In genomic region chr11:67397536-67397935, GRCh38 we compare ENCODE assay signal across 18 cellular contexts. TPM values are rescaled to one million over a fixed set of nuclear protein-coding genes. Genes with fewer than 3 reads are reported as not detected.
DNase-seq lines count a peak whose midpoint lies in the region; ATAC-seq, FAIRE-seq and TF ChIP-seq lines count a peak whose summit lies in the region.
"Had no signal": no experiment of that assay in that cellular context is flagged by ENCODE, and none has a peak within 500 bp of the region (broad histone marks: within the 10 kb centered on the region; RNA-seq: fewer than 3 reads in every experiment).

No MANE protein-coding gene starts in this region.

- peak overlapping the region; percentile 87 for H3K27ac Mint-ChIP-seq in activated naive CD4-positive, alpha-beta T cell treated with anti-CD3 and anti-CD28 coated beads for 36 hours
- H3K27ac Mint-ChIP-seq in stimulated activated effector memory CD8-positive, alpha-beta T cell treated with anti-CD3 and anti-CD28 coated beads, Interleukin-12 subunit alpha, Interleukin-12 subunit beta, amount 100 ng/mL, for 72 hours = peak overlapping the region; percentile 90

- peak overlapping the region; percentile 12 to 65; a peak in 3 of 4 replicates for H3K9ac ChIP-seq in K562 (ENCODE audit: insufficient read depth in 1 of 2, low read depth in 2 of 2, low read length in 2 of 2)

- 45% methylated on average over 6 of the region's 6 CpGs for WGBS in K562 (ENCODE audit: insufficient coverage, low coverage, missing lambda C conversion rate)

- peaks cover 26% of the 10 kb centered on the region for H3K79me2 ChIP-seq in K562 (ENCODE audit: control insufficient read depth, insufficient read depth, low read length)

- peaks cover 41% of the 10 kb centered on the region for H3K4me1 ChIP-seq in Panc1 (ENCODE audit: control insufficient read depth, insufficient read depth, low read length)
- H3K4me1 ChIP-seq in K562 (replicated peaks in 1 of 2; ENCODE audit: control insufficient read depth in 2 of 2, insufficient read depth in 2 of 2, low read length in 2 of 2) = peaks cover 21 to 76% of the 10 kb centered on the region in 2 experiments

- intact Hi-C loops in activated naive CD4-positive, alpha-beta T cell treated with anti-CD3 and anti-CD28 coated beads for 36 hours (cut with micrococcal nuclease) = no loop called here
- intact Hi-C loops in Panc1 (cut with micrococcal nuclease; ENCODE audit: unreplicated experiment) (no loop called here), K562 (cut with micrococcal nuclease) (no loop called here)

- DNase-seq in activated naive CD4-positive, alpha-beta T cell treated with anti-CD3 and anti-CD28 coated beads for 36 hours = no peak
- DNase-seq in activated naive CD4-positive, alpha-beta T cell treated with Interleukin-2 at 50 U/mL for 16 hours = no peak
- no peak for DNase-seq in Panc1 (ENCODE audit: low read depth, low spot score)
- DNase-seq in K562 (ENCODE audit: extremely low read depth in 1 of 4, low spot score in 3 of 4) = peak in 3 of 4 experiments; percentile 17 to 61 (median 60)
- no peak for DNase-seq in stimulated activated effector memory CD8-positive, alpha-beta T cell treated with anti-CD3 and anti-CD28 coated beads, Interleukin-12 subunit alpha, Interleukin-12 subunit beta, amount 100 ng/mL, for 72 hours (ENCODE audit: low spot score in 2 of 2)
- no peak for DNase-seq in NCI-H187 (lab: John Stamatoyannopoulos, UW)
- no peak for DNase-seq in caudate nucleus (lab: John Stamatoyannopoulos, UW)
- DNase-seq: ACHN; activated CD4-positive, alpha-beta T cell treated with anti-CD3 and anti-CD28 coated beads, Interleukin-2, amount 10 ng/mL, durations not matched to agents 24 days and 14 days; left ventricle myocardium inferior; NCI-H2107; NCI-H82; T-helper 9 cell; thyroid gland had no signal

- H3K4me3 ChIP-seq in Panc1 (ENCODE audit: low read depth in 2 of 2, low read length in 2 of 2) (no peak overlapping the region), K562 (no peak overlapping the region)
- H3K4me3 ChIP-seq: left ventricle myocardium inferior, thyroid gland had no signal

- no peaks in the 10 kb centered on the region for H3K9me3 Mint-ChIP-seq in activated naive CD4-positive, alpha-beta T cell treated with anti-CD3 and anti-CD28 coated beads for 36 hours
- no peaks in the 10 kb centered on the region for H3K9me3 Mint-ChIP-seq in stimulated activated effector memory CD8-positive, alpha-beta T cell treated with anti-CD3 and anti-CD28 coated beads, Interleukin-12 subunit alpha, Interleukin-12 subunit beta, amount 100 ng/mL, for 72 hours
- H3K9me3 Mint-ChIP-seq: activated CD4-positive, alpha-beta T cell treated with anti-CD3 and anti-CD28 coated beads, Interleukin-2, amount 10 ng/mL, durations not matched to agents 24 days and 14 days had no signal

- 0 out of 2 replicates have a peak overlapping the region, but pooled peaks have one; percentile 30 for H3K27ac ChIP-seq in Panc1 (ENCODE audit: low read length)
- H3K27ac ChIP-seq in K562 (ENCODE audit: extremely low read depth, low read depth, low read length) = peak overlapping the region; percentile 43; the same call in 2 of the 3 replicates
- H3K27ac ChIP-seq in caudate nucleus (ENCODE audit: low read depth, low read length) = no peak overlapping the region
- H3K27ac ChIP-seq: left ventricle myocardium inferior, thyroid gland had no signal

- CTCF ChIA-PET in activated naive CD4-positive, alpha-beta T cell treated with anti-CD3 and anti-CD28 coated beads for 36 hours (lab: Charles Lee) = interaction anchor here (1.7 kb wide), 2 partner anchors 15 to 51 kb away, joined by 7 to 9 read pairs; no protein-coding TSS in a partner anchor
- CTCF ChIA-PET in Panc1 (lab: Charles Lee) = no interaction called here
- CTCF ChIA-PET in K562 (lab: Yijun Ruan, JAX; ENCODE audit: low intra/inter-chr PET ratio) = no interaction called here

- peaks cover 22% of the 10 kb centered on the region for H3K36me3 Mint-ChIP-seq in activated naive CD4-positive, alpha-beta T cell treated with anti-CD3 and anti-CD28 coated beads for 36 hours (ENCODE audit: low read depth)
- peaks cover 74% of the 10 kb centered on the region for H3K36me3 Mint-ChIP-seq in stimulated activated effector memory CD8-positive, alpha-beta T cell treated with anti-CD3 and anti-CD28 coated beads, Interleukin-12 subunit alpha, Interleukin-12 subunit beta, amount 100 ng/mL, for 72 hours

- H2AFZ ChIP-seq in K562 (ENCODE audit: low read depth, low read length) = no peak overlapping the region

- peaks cover 51% of the 10 kb centered on the region for H3K4me1 Mint-ChIP-seq in activated naive CD4-positive, alpha-beta T cell treated with anti-CD3 and anti-CD28 coated beads for 36 hours (ENCODE audit: low read depth)
- H3K4me1 Mint-ChIP-seq in stimulated activated effector memory CD8-positive, alpha-beta T cell treated with anti-CD3 and anti-CD28 coated beads, Interleukin-12 subunit alpha, Interleukin-12 subunit beta, amount 100 ng/mL, for 72 hours = peaks cover 60% of the 10 kb centered on the region

- BruUV-seq in Panc1 (replicated peaks; lab: Mats Ljungman, UMichigan) = no TSS peak
- BruUV-seq in K562 (replicated peaks; lab: Mats Ljungman, UMichigan) = no TSS peak

- H3K27me3 Mint-ChIP-seq in activated naive CD4-positive, alpha-beta T cell treated with anti-CD3 and anti-CD28 coated beads for 36 hours (ENCODE audit: low read depth) = no peaks in the 10 kb centered on the region
- H3K27me3 Mint-ChIP-seq: activated CD4-positive, alpha-beta T cell treated with anti-CD3 and anti-CD28 coated beads, Interleukin-2, amount 10 ng/mL, durations not matched to agents 24 days and 14 days had no signal

- peak; percentile 59 for FAIRE-seq in K562 (lab: Jason Lieb, UNC)
- FAIRE-seq: bronchial epithelial cell had no signal

- H3K27me3 ChIP-seq in Panc1 (ENCODE audit: control insufficient read depth, insufficient read depth, low read length) = no peaks in the 10 kb centered on the region
- H3K27me3 ChIP-seq in K562 (ENCODE audit: control insufficient read depth in 2 of 2, insufficient read depth in 2 of 2, low read length in 2 of 2) = no peaks in the 10 kb centered on the region
- H3K27me3 ChIP-seq: thyroid gland had no signal

- no peak for TF ChIP-seq RAD21 in K562 (CRISPR knock-in tag; conservative IDR thresholded peaks at IDR 0.05 in 1 of 2, IDR thresholded peaks at IDR 0.05 in 1 of 2)

- no peaks in the 10 kb centered on the region for H3K9me3 ChIP-seq in Panc1 (ENCODE audit: control insufficient read depth, insufficient read depth, low read depth, low read length)
- H3K9me3 ChIP-seq in K562 (replicated peaks; ENCODE audit: control insufficient read depth, insufficient read depth, low read depth, low read length) = no peaks in the 10 kb centered on the region
- H3K9me3 ChIP-seq: left ventricle myocardium inferior, thyroid gland had no signal

- no peak for ATAC-seq in Panc1
- ATAC-seq in K562 = peak; percentile 4
- no peak for ATAC-seq in stimulated activated effector memory CD8-positive, alpha-beta T cell treated with anti-CD3 and anti-CD28 coated beads, Interleukin-12 subunit alpha, Interleukin-12 subunit beta, amount 100 ng/mL, for 72 hours
- no peak for ATAC-seq in HG03460 (IDR thresholded peaks at IDR 0.05; ENCODE audit: unreplicated experiment)

- TF ChIP-seq POLR2A in K562 (conservative IDR thresholded peaks at IDR 0.05) = no peak; the same call in none of the 2 replicates

- H3K36me3 ChIP-seq in Panc1 (ENCODE audit: control insufficient read depth, insufficient read depth, low read length) = peaks cover 7% of the 10 kb centered on the region
- H3K36me3 ChIP-seq in K562 (ENCODE audit: control insufficient read depth, insufficient read depth, low read length) = peaks cover 69% of the 10 kb centered on the region

- in situ Hi-C loops in Panc1 (cut with HindIII; ENCODE audit: low pct_unique_long_range_greater_than_20kb, low sequenced_read_pairs) (no loop called here), K562 (cut with MboI) (no loop called here)

- peaks cover 4% of the 10 kb centered on the region; the same call in 1 of the 2 replicates for H4K20me1 ChIP-seq in K562 (replicated peaks; ENCODE audit: control insufficient read depth, insufficient read depth, low read length)

- H3K4me2 ChIP-seq in K562 (ENCODE audit: insufficient read depth, low read length) = no peak overlapping the region

- no peak overlapping the region for H3K4me3 Mint-ChIP-seq in activated naive CD4-positive, alpha-beta T cell treated with anti-CD3 and anti-CD28 coated beads for 36 hours
- no peak overlapping the region for H3K4me3 Mint-ChIP-seq in stimulated activated effector memory CD8-positive, alpha-beta T cell treated with anti-CD3 and anti-CD28 coated beads, Interleukin-12 subunit alpha, Interleukin-12 subunit beta, amount 100 ng/mL, for 72 hours

- no peak for TF ChIP-seq EP300 in K562 (IDR thresholded peaks at IDR 0.05; ENCODE audit: low read length)

- TF ChIP-seq CTCF in Panc1 (IDR thresholded peaks at IDR 0.05) (no peak), K562 (IDR thresholded peaks at IDR 0.05 in 2 of 3, conservative IDR thresholded peaks at IDR 0.05 in 1 of 3; ENCODE audit: insufficient read depth in 2 of 3, low read depth in 1 of 3, low read length in 3 of 3) (no peak)

- peaks cover 1% of the 10 kb centered on the region for H3K9me1 ChIP-seq in K562 (ENCODE audit: control insufficient read depth, insufficient read depth, low read length)

- POLR2A ChIA-PET in Panc1 (lab: Charles Lee) = interaction anchor here (0.9 kb wide), 1 partner anchor 24 kb away, joined by 3 read pairs; no protein-coding TSS in a partner anchor
- POLR2A ChIA-PET in K562 (lab: Yijun Ruan, JAX) = interaction anchor here (0.5 to 1.3 kb wide), 5 partner anchors 8 to 83 kb away, joined by 3 to 5 read pairs (median 3); no protein-coding TSS in a partner anchor

RNA-seq across cellular contexts. Expression of gene PPP1CA, which starts 4.1 kb away (rescaled TPM):
- total RNA-seq in activated naive CD4-positive, alpha-beta T cell treated with anti-CD3 and anti-CD28 coated beads for 36 hours = 100 to 1,000 TPM; 202 to 204 TPM
- total RNA-seq in Panc1 (2021; ENCODE audit: unreplicated experiment) = 361 TPM
- polyA plus RNA-seq in Panc1 (2012; ENCODE audit: insufficient read length) = 412 TPM
- 37.0 and 127 TPM in 2 replicates for total RNA-seq in K562 (2011; cell fraction: chromatin; rRNA removed; ENCODE audit: low replicate concordance)
- total RNA-seq in K562 (2011; cell fraction: nucleolus; rRNA removed) = 133 and 148 TPM in 2 replicates
- 56.8 and 75.5 TPM in 2 replicates for total RNA-seq in K562 (2011; cell fraction: nucleoplasm; rRNA removed)
- 228 and 302 TPM in 2 replicates for total RNA-seq in K562 (2014; rRNA removed)
- 104 and 122 TPM in 2 replicates for total RNA-seq in K562 (2014; rRNA removed; fragmentation: Illumina TruSeq; extraction: Trizol)
- total RNA-seq in K562 (2015; rRNA removed; fragmentation: Illumina TruSeq; extraction: Trizol) = 188 and 200 TPM in 2 replicates
- total RNA-seq in K562 (2021) = 235 and 242 TPM in 2 replicates
- 167 and 176 TPM in 2 replicates for polyA plus RNA-seq in K562 (2011; rRNA removed)
- polyA plus RNA-seq in K562 (2011; cell fraction: cytosol; rRNA removed) = 324 and 501 TPM in 2 replicates
- 128 and 201 TPM in 2 replicates for polyA plus RNA-seq in K562 (2011; cell fraction: nucleus; rRNA removed)
- 225 and 287 TPM in 2 replicates for polyA plus RNA-seq in K562 (2012)
- 205 and 253 TPM in 2 replicates for polyA plus RNA-seq in K562 (2014; fragmentation: Illumina TruSeq; extraction: Trizol)
- 10 to 100 TPM; 18.2 to 51.4 TPM for polyA plus RNA-seq in K562 (2014; fragmentation: Nextera tagmentation; extraction: Ambion mirVana)
- polyA plus RNA-seq in K562 (2014; rRNA removed) = 191 and 208 TPM in 2 replicates
- polyA minus RNA-seq in K562 (2011; rRNA and poly(A)+ RNA removed) = 80.8 and 116 TPM in 2 replicates
- polyA minus RNA-seq in K562 (2011; cell fraction: cytosol; rRNA and poly(A)+ RNA removed) = 120 and 127 TPM in 2 replicates
- polyA minus RNA-seq in K562 (2011; cell fraction: nucleus; rRNA and poly(A)+ RNA removed) = 44.8 and 70.1 TPM in 2 replicates

RNA-seq across cellular contexts. Expression of gene RAD9A, which starts 5.8 kb away (rescaled TPM):
- total RNA-seq in activated naive CD4-positive, alpha-beta T cell treated with anti-CD3 and anti-CD28 coated beads for 36 hours = 10 to 100 TPM; 29.5 to 30.7 TPM
- total RNA-seq in Panc1 (2021; ENCODE audit: unreplicated experiment) (33.1 TPM), K562 (2014; rRNA removed) (17.1 and 25.1 TPM in 2 replicates), K562 (2014; rRNA removed; fragmentation: Illumina TruSeq; extraction: Trizol) (5.7 and 6.7 TPM in 2 replicates), K562 (2015; rRNA removed; fragmentation: Illumina TruSeq; extraction: Trizol) (15.3 and 16.1 TPM in 2 replicates), K562 (2021) (33.3 and 41.2 TPM in 2 replicates)
- 24.4 TPM for polyA plus RNA-seq in Panc1 (2012; ENCODE audit: insufficient read length)
- total RNA-seq in K562 (2011; cell fraction: chromatin; rRNA removed; ENCODE audit: low replicate concordance) = 59.7 and 169 TPM in 2 replicates
- total RNA-seq in K562 (2011; cell fraction: nucleolus; rRNA removed) = 116 and 126 TPM in 2 replicates
- total RNA-seq in K562 (2011; cell fraction: nucleoplasm; rRNA removed) = 63.0 and 77.4 TPM in 2 replicates
- polyA plus RNA-seq in K562 (2011; rRNA removed) (16.0 and 30.7 TPM in 2 replicates), K562 (2014; fragmentation: Illumina TruSeq; extraction: Trizol) (27.3 and 29.2 TPM in 2 replicates), K562 (2014; fragmentation: Nextera tagmentation; extraction: Ambion mirVana) (1 to 10 TPM; 1.4 to 1.5 TPM), K562 (2014; rRNA removed) (35.9 and 39.7 TPM in 2 replicates)
- 23.8 and 34.6 TPM in 2 replicates for polyA plus RNA-seq in K562 (2011; cell fraction: cytosol; rRNA removed)
- polyA plus RNA-seq in K562 (2011; cell fraction: nucleus; rRNA removed) = 98.1 and 127 TPM in 2 replicates
- polyA plus RNA-seq in K562 (2012) = 33.0 and 38.6 TPM in 2 replicates
- 5.2 and 7.3 TPM in 2 replicates for polyA minus RNA-seq in K562 (2011; rRNA and poly(A)+ RNA removed)
- 15.1 and 20.2 TPM in 2 replicates for polyA minus RNA-seq in K562 (2011; cell fraction: cytosol; rRNA and poly(A)+ RNA removed)
- 22.5 and 24.4 TPM in 2 replicates for polyA minus RNA-seq in K562 (2011; cell fraction: nucleus; rRNA and poly(A)+ RNA removed)

RNA-seq across cellular contexts. Expression of gene TBC1D10C, which starts 6.3 kb away (rescaled TPM):
- total RNA-seq in activated naive CD4-positive, alpha-beta T cell treated with anti-CD3 and anti-CD28 coated beads for 36 hours = 10 to 100 TPM; 73.7 to 81.4 TPM
- total RNA-seq in Panc1 (2021; ENCODE audit: unreplicated experiment) (0.33 TPM), K562 (2014; rRNA removed) (0.68 and 1.1 TPM in 2 replicates), K562 (2014; rRNA removed; fragmentation: Illumina TruSeq; extraction: Trizol) (0.22 and 0.26 TPM in 2 replicates), K562 (2015; rRNA removed; fragmentation: Illumina TruSeq; extraction: Trizol) (0.90 and 1.1 TPM in 2 replicates), K562 (2021) (1.2 and 1.5 TPM in 2 replicates)
- 0.68 TPM for polyA plus RNA-seq in Panc1 (2012; ENCODE audit: insufficient read length)
- total RNA-seq in K562 (2011; cell fraction: chromatin; rRNA removed; ENCODE audit: low replicate concordance) = 0.39 and 3.0 TPM in 2 replicates
- 1.8 and 3.3 TPM in 2 replicates for total RNA-seq in K562 (2011; cell fraction: nucleolus; rRNA removed)
- total RNA-seq in K562 (2011; cell fraction: nucleoplasm; rRNA removed) = 0.81 and 1.9 TPM in 2 replicates
- polyA plus RNA-seq in K562 (2011; rRNA removed) (0.95 and 1.1 TPM in 2 replicates), K562 (2014; fragmentation: Illumina TruSeq; extraction: Trizol) (0.16 and 0.71 TPM in 2 replicates), K562 (2014; fragmentation: Nextera tagmentation; extraction: Ambion mirVana) (not detected), K562 (2014; rRNA removed) (0.93 and 1.7 TPM in 2 replicates)
- polyA plus RNA-seq in K562 (2011; cell fraction: cytosol; rRNA removed) = 1.1 and 2.0 TPM in 2 replicates
- polyA plus RNA-seq in K562 (2011; cell fraction: nucleus; rRNA removed) = 8.2 and 12.2 TPM in 2 replicates
- 1.2 and 2.3 TPM in 2 replicates for polyA plus RNA-seq in K562 (2012)
- polyA minus RNA-seq in K562 (2011; rRNA and poly(A)+ RNA removed) = 0.27 and 0.53 TPM in 2 replicates
- polyA minus RNA-seq in K562 (2011; cell fraction: cytosol; rRNA and poly(A)+ RNA removed) = not detected in 2 replicates
- polyA minus RNA-seq in K562 (2011; cell fraction: nucleus; rRNA and poly(A)+ RNA removed) = 1.8 and 2.3 TPM in 2 replicates
- total RNA-seq: bronchial epithelial cell, fibroblast of villous mesenchyme, myocyte had no signal

RNA-seq across cellular contexts. Expression of gene CARNS1, which starts 17.9 kb away (rescaled TPM):
- 1 to 10 TPM in 1 of 2 experiments, under 1 TPM in 1; 0.91 to 2.0 TPM for total RNA-seq in activated naive CD4-positive, alpha-beta T cell treated with anti-CD3 and anti-CD28 coated beads for 36 hours
- 1.0 TPM for total RNA-seq in Panc1 (2021; ENCODE audit: unreplicated experiment)
- 1.4 TPM for polyA plus RNA-seq in Panc1 (2012; ENCODE audit: insufficient read length)
- 0.49 TPM in 1 of 2 replicates, not detected in the other for total RNA-seq in K562 (2011; cell fraction: chromatin; rRNA removed; ENCODE audit: low replicate concordance)
- 0.13 and 0.17 TPM in 2 replicates for total RNA-seq in K562 (2011; cell fraction: nucleolus; rRNA removed)
- total RNA-seq in K562 (2011; cell fraction: nucleoplasm; rRNA removed) = 0.15 TPM in 2 replicates
- 0.12 and 0.18 TPM in 2 replicates for total RNA-seq in K562 (2014; rRNA removed)
- not detected in 2 replicates for total RNA-seq in K562 (2014; rRNA removed; fragmentation: Illumina TruSeq; extraction: Trizol)
- 0.04 TPM in 1 of 2 replicates, not detected in the other for total RNA-seq in K562 (2015; rRNA removed; fragmentation: Illumina TruSeq; extraction: Trizol)
- 0.07 and 0.13 TPM in 2 replicates for total RNA-seq in K562 (2021)
- polyA plus RNA-seq in K562 (2011; rRNA removed) = 0.04 and 0.06 TPM in 2 replicates
- 0.03 and 0.15 TPM in 2 replicates for polyA plus RNA-seq in K562 (2011; cell fraction: cytosol; rRNA removed)
- polyA plus RNA-seq in K562 (2011; cell fraction: nucleus; rRNA removed) = 0.11 and 0.37 TPM in 2 replicates
- 0.17 and 0.24 TPM in 2 replicates for polyA plus RNA-seq in K562 (2012)
- polyA plus RNA-seq in K562 (2014; fragmentation: Illumina TruSeq; extraction: Trizol) = 0.06 and 0.07 TPM in 2 replicates
- polyA plus RNA-seq in K562 (2014; fragmentation: Nextera tagmentation; extraction: Ambion mirVana) = under 1 TPM in 1 of 2 experiments, not detected in 1; 0.01 TPM
- 0.03 and 0.07 TPM in 2 replicates for polyA plus RNA-seq in K562 (2014; rRNA removed)
- 0.04 TPM in 1 of 2 replicates, not detected in the other for polyA minus RNA-seq in K562 (2011; rRNA and poly(A)+ RNA removed)
- not detected in 2 replicates for polyA minus RNA-seq in K562 (2011; cell fraction: cytosol; rRNA and poly(A)+ RNA removed)
- polyA minus RNA-seq in K562 (2011; cell fraction: nucleus; rRNA and poly(A)+ RNA removed) = not detected in 2 replicates
- total RNA-seq: fibroblast of villous mesenchyme had no signal

RNA-seq across cellular contexts. Expression of gene CLCF1, which starts 24.1 kb away (rescaled TPM):
- total RNA-seq in activated naive CD4-positive, alpha-beta T cell treated with anti-CD3 and anti-CD28 coated beads for 36 hours = not detected
- total RNA-seq in Panc1 (2021; ENCODE audit: unreplicated experiment) (9.3 TPM), K562 (2014; rRNA removed) (2.4 and 3.2 TPM in 2 replicates), K562 (2014; rRNA removed; fragmentation: Illumina TruSeq; extraction: Trizol) (1.1 and 1.2 TPM in 2 replicates), K562 (2015; rRNA removed; fragmentation: Illumina TruSeq; extraction: Trizol) (1.9 and 2.0 TPM in 2 replicates), K562 (2021) (3.6 and 4.3 TPM in 2 replicates)
- polyA plus RNA-seq in Panc1 (2012; ENCODE audit: insufficient read length) = 9.0 TPM
- 4.3 and 8.4 TPM in 2 replicates for total RNA-seq in K562 (2011; cell fraction: chromatin; rRNA removed; ENCODE audit: low replicate concordance)
- total RNA-seq in K562 (2011; cell fraction: nucleolus; rRNA removed) = 3.4 and 5.3 TPM in 2 replicates
- 3.7 and 8.0 TPM in 2 replicates for total RNA-seq in K562 (2011; cell fraction: nucleoplasm; rRNA removed)
- polyA plus RNA-seq in K562 (2011; rRNA removed) (3.0 and 4.1 TPM in 2 replicates), K562 (2014; fragmentation: Illumina TruSeq; extraction: Trizol) (3.1 and 3.6 TPM in 2 replicates), K562 (2014; fragmentation: Nextera tagmentation; extraction: Ambion mirVana) (under 1 TPM; 0.49 to 0.80 TPM), K562 (2014; rRNA removed) (3.8 and 5.8 TPM in 2 replicates)
- polyA plus RNA-seq in K562 (2011; cell fraction: cytosol; rRNA removed) = 5.7 and 8.8 TPM in 2 replicates
- 9.3 and 20.8 TPM in 2 replicates for polyA plus RNA-seq in K562 (2011; cell fraction: nucleus; rRNA removed)
- polyA plus RNA-seq in K562 (2012) = 2.9 and 5.3 TPM in 2 replicates
- 0.78 and 2.1 TPM in 2 replicates for polyA minus RNA-seq in K562 (2011; rRNA and poly(A)+ RNA removed)
- 2.4 and 4.2 TPM in 2 replicates for polyA minus RNA-seq in K562 (2011; cell fraction: cytosol; rRNA and poly(A)+ RNA removed)
- polyA minus RNA-seq in K562 (2011; cell fraction: nucleus; rRNA and poly(A)+ RNA removed) = 1.7 and 1.8 TPM in 2 replicates

Comparison
In these comparisons a context has a peak if more than half of its experiments do, and no peak if none do; other contexts are left out.
1. DNase-seq: peak in K562 (3 of 4); none in activated naive CD4-positive, alpha-beta T cell treated with anti-CD3 and anti-CD28 coated beads for 36 hours (single experiment), activated naive CD4-positive, alpha-beta T cell treated with Interleukin-2 at 50 U/mL for 16 hours (single experiment), Panc1 (single experiment), stimulated activated effector memory CD8-positive, alpha-beta T cell treated with anti-CD3 and anti-CD28 coated beads, Interleukin-12 subunit alpha, Interleukin-12 subunit beta, amount 100 ng/mL, for 72 hours (0 of 2), NCI-H187 (0 of 2) and caudate nucleus (0 of 61).
2. RNA of gene TBC1D10C, which starts 6.3 kb away (total RNA-seq): 73.7 to 81.4 TPM in activated naive CD4-positive, alpha-beta T cell treated with anti-CD3 and anti-CD28 coated beads for 36 hours; 0.22 to 3.3 TPM in K562 and 0.33 TPM in Panc1 (single experiment); every median in the first group is over 10 times any median in the second.